ENCODE assay signal across 40 cellular contexts in the genomic region with DNA sequence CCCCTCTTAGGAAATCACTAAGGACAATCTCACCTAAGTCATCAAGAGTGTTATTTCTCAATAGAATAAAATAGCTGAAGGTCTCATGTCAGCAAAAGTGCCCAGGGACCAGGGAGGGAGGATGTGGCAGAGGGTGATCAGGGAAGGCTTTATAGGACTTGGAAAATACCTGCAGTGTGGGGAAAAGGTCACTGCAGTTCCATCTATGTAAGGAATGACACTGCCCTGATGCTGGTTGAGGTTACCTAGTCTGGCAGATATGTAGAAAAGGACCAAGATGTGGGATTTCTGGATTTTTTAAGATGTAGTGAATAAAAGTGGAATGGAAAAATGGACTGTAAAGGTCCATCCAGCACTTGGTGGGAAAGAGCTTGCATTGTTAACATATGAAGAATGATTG. TPM values are rescaled to one million over a fixed set of nuclear protein-coding genes. Genes with fewer than 3 reads are reported as not detected.
"Had no signal": no experiment of that assay in that cellular context is flagged by ENCODE, and none has a peak within 500 bp of the region (broad histone marks: within the 10 kb centered on the region; RNA-seq: fewer than 3 reads in every experiment).

No MANE protein-coding gene starts in this region.

- H3K27ac ChIP-seq: adrenal gland, ascending aorta, body of pancreas, brain microvascular endothelial cell, breast epithelium, cardiac muscle cell had no signal

- ATAC-seq: activated naive CD4-positive, alpha-beta T cell treated with anti-CD3 and anti-CD28 coated beads, Interleukin-2, amount 50 U/mL, for 72 hours; activated naive CD8-positive, alpha-beta T cell treated with anti-CD3 and anti-CD28 coated beads, Interleukin-2, amount 50 U/mL, for 24 hours; activated T-cell treated with anti-CD3 and anti-CD28 coated beads, Interleukin-2, amount 50 U/mL, for 4 hours; activated T-cell treated with anti-CD3 and anti-CD28 coated beads, Interleukin-2, amount 50 U/mL, for 72 hours; activated T-helper 17 cell treated with anti-CD3 and anti-CD28 coated beads, Interleukin-2, amount 50 U/mL, for 72 hours; body of pancreas had no signal

- H3K4me1 ChIP-seq: adrenal gland, ascending aorta, body of pancreas, breast epithelium had no signal

- H3K4me3 ChIP-seq: adrenal gland, ascending aorta, body of pancreas, breast epithelium, cardiac muscle cell had no signal

- H3K27me3 ChIP-seq: adrenal gland, ascending aorta, body of pancreas, brain microvascular endothelial cell, breast epithelium, cardiac muscle cell had no signal

- DNase-seq: activated effector memory CD4-positive, alpha-beta T cell treated with anti-CD3 and anti-CD28 coated beads, Interleukin-2, amount 50 U/mL, for 16 hours; activated effector memory CD4-positive, alpha-beta T cell treated with Interleukin-2 at 50 U/mL for 16 hours; activated gamma-delta T cell; activated gamma-delta T cell treated with Interleukin-2 at 50 U/mL for 16 hours; activated naive CD4-positive, alpha-beta T cell; activated naive CD4-positive, alpha-beta T cell treated with anti-CD3 and anti-CD28 coated beads for 36 hours; activated naive CD4-positive, alpha-beta T cell treated with anti-CD3 and anti-CD28 coated beads, Interleukin-2, amount 10 ng/mL, durations not matched to agents 7 days and 5 days; activated naive CD4-positive, alpha-beta T cell treated with anti-CD3 and anti-CD28 coated beads, Interleukin-2, amount 50 U/mL, for 16 hours; activated naive CD4-positive, alpha-beta T cell treated with Interleukin-2 at 50 U/mL for 16 hours; activated naive CD8-positive, alpha-beta T cell treated with anti-CD3 and anti-CD28 coated beads for 36 hours; activated naive CD8-positive, alpha-beta T cell treated with anti-CD3 and anti-CD28 coated beads, Interleukin-2, amount 10 ng/mL, durations not matched to agents 7 days and 5 days; activated naive CD8-positive, alpha-beta T cell treated with anti-CD3 and anti-CD28 coated beads, Interleukin-2, amount 50 U/mL, for 24 hours; activated T-cell treated with anti-CD3 and anti-CD28 coated beads for 4 hours; activated T-cell treated with anti-CD3 and anti-CD28 coated beads, Interleukin-2, amount 50 U/mL, for 1 hour; activated T-cell treated with anti-CD3 and anti-CD28 coated beads, Interleukin-2, amount 50 U/mL, for 24 hours; activated T-cell treated with anti-CD3 and anti-CD28 coated beads, Interleukin-2, amount 50 U/mL, for 4 hours; activated T-cell treated with anti-CD3 and anti-CD28 coated beads, Interleukin-2, amount 50 U/mL, for 48 hours; activated T-cell treated with anti-CD3 and anti-CD28 coated beads, Interleukin-2, amount 50 U/mL, for 72 hours; adrenal gland; amniotic stem cell; amygdala; anterior cingulate cortex; aorta; body of pancreas; brain microvascular endothelial cell; caudate nucleus; central memory CD4-positive, alpha-beta T cell; cerebellar nuclear complex had no signal

- H3K36me3 ChIP-seq: adrenal gland, ascending aorta, brain microvascular endothelial cell, breast epithelium, cardiac muscle cell had no signal

- H3K9me3 ChIP-seq: adrenal gland, ascending aorta, body of pancreas, breast epithelium had no signal

RNA-seq across cellular contexts. Expression of a gene that starts 18.3 kb away (rescaled TPM):
- total RNA-seq: activated naive CD4-positive, alpha-beta T cell treated with anti-CD3 and anti-CD28 coated beads for 36 hours; activated naive CD4-positive, alpha-beta T cell treated with anti-CD3 and anti-CD28 coated beads, Interleukin-2, amount 50 U/mL, for 72 hours; activated naive CD8-positive, alpha-beta T cell treated with anti-CD3 and anti-CD28 coated beads for 36 hours; activated naive CD8-positive, alpha-beta T cell treated with anti-CD3 and anti-CD28 coated beads, Interleukin-2, amount 10 ng/mL, durations not matched to agents 7 days and 5 days; activated T-cell treated with anti-CD3 and anti-CD28 coated beads, Interleukin-2, amount 50 U/mL, for 4 hours; activated T-cell treated with anti-CD3 and anti-CD28 coated beads, Interleukin-2, amount 50 U/mL, for 72 hours; activated T-helper 1 cell treated with anti-CD3 and anti-CD28 coated beads, Interleukin-12 subunit alpha, Interleukin-12 subunit beta, Interleukin-2, Interleukin-4 antibody, amounts not matched to agents 30 ng/mL and 10 ng/mL and 1 ng/mL, durations not matched to agents 14 hours and 24 hours and 36 hours; activated T-helper 17 cell treated with anti-CD3 and anti-CD28 coated beads, Interleukin-2, amount 50 U/mL, for 72 hours; activated T-helper 2 cell treated with anti-CD3 and anti-CD28 coated beads, Interferon-gamma antibody, Interleukin-2, Interleukin-4, amounts not matched to agents 10 μg/mL and 5 μg/mL and 100 μg/mL, durations not matched to agents 14 hours and 24 hours and 36 hours; adrenal gland; aorta; ascending aorta; astrocyte; body of pancreas; breast epithelium; cardiac muscle cell; cardiac septum; cerebellum; chondrocyte had no signal
- polyA plus RNA-seq: adipose tissue, adrenal gland, cardiac muscle cell had no signal
